ENCODE assay signal across 26 cellular contexts in genomic region chr1:94120983-94121382, GRCh38. TPM values are rescaled to one million over a fixed set of nuclear protein-coding genes. Genes with fewer than 3 reads are reported as not detected.
DNase-seq lines count a peak whose midpoint lies in the region; FAIRE-seq and TF ChIP-seq lines count a peak whose summit lies in the region.
"Had no signal": no experiment of that assay in that cellular context is flagged by ENCODE, and none has a peak within 500 bp of the region (broad histone marks: within the 10 kb centered on the region; RNA-seq: fewer than 3 reads in every experiment).

TSS of gene ABCA4 (minus strand) at chr1:94121148. CDS start at chr1:94121045, 103 bp downstream.

- no peaks in the 10 kb centered on the region for H3K27me3 ChIP-seq in endodermal cell (ENCODE audit: control insufficient read depth, insufficient read depth, low read length, poor library complexity, severe bottlenecking)
- H3K27me3 ChIP-seq in neural progenitor cell, result no peaks in the 10 kb centered on the region
- H3K27me3 ChIP-seq: BE2C, breast epithelium had no signal

- no peaks in the 10 kb centered on the region for H3K79me2 ChIP-seq in neural progenitor cell (ENCODE audit: low read depth)

- H2AFZ ChIP-seq in neural progenitor cell (replicated peaks), result peak within 1 kb of the TSS; percentile 1

- no peak within 1 kb of the TSS for H3K9ac ChIP-seq in endodermal cell (ENCODE audit: extremely low read depth, low read length, poor library complexity, severe bottlenecking)
- no peak within 1 kb of the TSS for H3K9ac ChIP-seq in neural progenitor cell

- H3K9me3 ChIP-seq in endodermal cell (ENCODE audit: control insufficient read depth, low read length) (no peaks in the 10 kb centered on the region), neural progenitor cell (ENCODE audit: low read depth) (no peaks in the 10 kb centered on the region)
- H3K9me3 ChIP-seq: BE2C, breast epithelium, thoracic aorta had no signal

- TF ChIP-seq CTCF in D721Med (IDR thresholded peaks at IDR 0.05; ENCODE audit: insufficient read depth, missing control alignments) (no peak), endodermal cell (conservative IDR thresholded peaks at IDR 0.05) (no peak), neural progenitor cell (IDR thresholded peaks at IDR 0.05) (no peak)

- H3K4me1 Mint-ChIP-seq in endodermal cell (peaks cover 60% of the 10 kb centered on the region), neural progenitor cell (peaks cover 57% of the 10 kb centered on the region), immature natural killer cell (no peaks in the 10 kb centered on the region)
- H3K4me1 Mint-ChIP-seq: naive thymus-derived CD4-positive, alpha-beta T cell had no signal

- H3K4me3 Mint-ChIP-seq in endodermal cell (peak within 1 kb of the TSS; percentile 3), neural progenitor cell (peak within 1 kb of the TSS; percentile 66), immature natural killer cell (no peak within 1 kb of the TSS)
- H3K4me3 Mint-ChIP-seq: CD8-positive, alpha-beta T cell; naive thymus-derived CD4-positive, alpha-beta T cell; stimulated activated naive CD8-positive, alpha-beta T cell treated with anti-CD3 and anti-CD28 coated beads, Interleukin-15, Interleukin-2, amounts not matched to agents 100 ng/mL and 50 ng/mL, for 24 hours had no signal

- H3K27ac ChIP-seq in endodermal cell (ENCODE audit: low read depth, low read length) (no peak within 1 kb of the TSS), neural progenitor cell (no peak within 1 kb of the TSS)
- H3K27ac ChIP-seq: breast epithelium, thoracic aorta had no signal

- H3K4me1 ChIP-seq in endodermal cell (ENCODE audit: control insufficient read depth, insufficient read depth, low read length) (peaks cover 53% of the 10 kb centered on the region), neural progenitor cell (peaks cover 44% of the 10 kb centered on the region)

- H3K36me3 ChIP-seq in endodermal cell (ENCODE audit: control insufficient read depth, insufficient read depth, low read length) (no peaks in the 10 kb centered on the region), neural progenitor cell (no peaks in the 10 kb centered on the region)
- H3K36me3 ChIP-seq: BE2C, breast epithelium, thoracic aorta had no signal

- DNase-seq in D721Med (ENCODE audit: insufficient read length, low spot score) (peak; percentile 60), NCI-H82 treated with DMSO at 0.1 percent for 48 hours (lab: John Stamatoyannopoulos, UW; ENCODE audit: unreplicated experiment) (peak; percentile 91), endodermal cell (peak; percentile 45), neural progenitor cell (ENCODE audit: low spot score) (peak; percentile 63), SIG-M5 (lab: John Stamatoyannopoulos, UW) (no peak), AML-193 (lab: John Stamatoyannopoulos, UW) (no peak), immature natural killer cell (no peak)
- DNase-seq in activated CD4-positive, CD25-positive, alpha-beta regulatory T cell treated with anti-CD3 and anti-CD28 coated beads, Interleukin-2, amount 50 U/mL, for 72 hours, result no peak
- DNase-seq: activated CD4-positive, alpha-beta T cell treated with anti-CD3 and anti-CD28 coated beads for 4 hours; activated T-cell treated with anti-CD3 and anti-CD28 coated beads for 4 hours; amygdala; BE2C; H9; Karpas-422; midbrain; naive thymus-derived CD4-positive, alpha-beta T cell; NCI-H2029; Right ventricle myocardium superior; small intestine had no signal

- H3K9me3 Mint-ChIP-seq in endodermal cell, result no peaks in the 10 kb centered on the region
- peaks cover 6% of the 10 kb centered on the region for H3K9me3 Mint-ChIP-seq in neural progenitor cell
- H3K9me3 Mint-ChIP-seq in immature natural killer cell, result no peaks in the 10 kb centered on the region
- H3K9me3 Mint-ChIP-seq: activated naive CD4-positive, alpha-beta T cell treated with anti-CD3 and anti-CD28 coated beads, Interleukin-2, amount 50 U/mL, for 72 hours; CD8-positive, alpha-beta T cell; H9; stimulated activated naive CD8-positive, alpha-beta T cell treated with anti-CD3 and anti-CD28 coated beads, Interleukin-15, Interleukin-2, amounts not matched to agents 100 ng/mL and 50 ng/mL, for 24 hours had no signal

- H4K20me1 ChIP-seq in neural progenitor cell (ENCODE audit: low read depth), result no peaks in the 10 kb centered on the region

- peaks cover 14% of the 10 kb centered on the region for H3F3A ChIP-seq in neural progenitor cell (ENCODE audit: low read depth)

- no peaks in the 10 kb centered on the region for H3K36me3 Mint-ChIP-seq in endodermal cell (ENCODE audit: low read depth)
- H3K36me3 Mint-ChIP-seq in neural progenitor cell, result no peaks in the 10 kb centered on the region
- no peaks in the 10 kb centered on the region for H3K36me3 Mint-ChIP-seq in immature natural killer cell
- H3K36me3 Mint-ChIP-seq: activated naive CD4-positive, alpha-beta T cell treated with anti-CD3 and anti-CD28 coated beads, Interleukin-2, amount 50 U/mL, for 72 hours; CD8-positive, alpha-beta T cell; naive thymus-derived CD4-positive, alpha-beta T cell had no signal

- no peak within 1 kb of the TSS for H3K27ac Mint-ChIP-seq in endodermal cell
- no peak within 1 kb of the TSS for H3K27ac Mint-ChIP-seq in neural progenitor cell
- H3K27ac Mint-ChIP-seq in immature natural killer cell, result no peak within 1 kb of the TSS
- H3K27ac Mint-ChIP-seq: CD8-positive, alpha-beta T cell; H9; naive thymus-derived CD4-positive, alpha-beta T cell; stimulated activated naive CD8-positive, alpha-beta T cell treated with anti-CD3 and anti-CD28 coated beads, Interleukin-15, Interleukin-2, amounts not matched to agents 100 ng/mL and 50 ng/mL, for 24 hours had no signal

- H3K4me2 ChIP-seq in neural progenitor cell, result peak within 1 kb of the TSS; percentile 54

- FAIRE-seq in D721Med (lab: Jason Lieb, UNC), result no peak
- FAIRE-seq: GM12892, small intestine had no signal

- H3K4me3 ChIP-seq in endodermal cell (ENCODE audit: low read length), result peak within 1 kb of the TSS; percentile 44
- no peak within 1 kb of the TSS for H3K4me3 ChIP-seq in neural progenitor cell
- H3K4me3 ChIP-seq: breast epithelium, thoracic aorta had no signal

- WGBS in endodermal cell (ENCODE audit: insufficient coverage in 1 of 2, insufficient read length in 1 of 2), 2 experiments, result 89 to 94% methylated on average over 5 to 9 of the region's 9 CpGs

- no peaks in the 10 kb centered on the region for H3K27me3 Mint-ChIP-seq in endodermal cell (ENCODE audit: insufficient read depth)
- peaks cover 14% of the 10 kb centered on the region for H3K27me3 Mint-ChIP-seq in neural progenitor cell (ENCODE audit: insufficient read depth, low read depth)
- peaks cover 0 to 8% (median 4%) of the 10 kb centered on the region in 3 donors for H3K27me3 Mint-ChIP-seq in immature natural killer cell (ENCODE audit: low read depth in 3 of 3)
- H3K27me3 Mint-ChIP-seq: stimulated activated naive CD8-positive, alpha-beta T cell treated with anti-CD3 and anti-CD28 coated beads, Interleukin-15, Interleukin-2, amounts not matched to agents 100 ng/mL and 50 ng/mL, for 24 hours had no signal

RNA-seq across cellular contexts. Expression of gene ABCA4, which starts in this region (rescaled TPM):
- 1 to 10 TPM; 1.6 to 1.7 TPM for total RNA-seq in endodermal cell
- 0.61 TPM for polyA plus RNA-seq in endodermal cell (2013, experiment 1 of 2)
- polyA plus RNA-seq in endodermal cell (2013, experiment 2 of 2), result 0.54 TPM
- 0.87 and 1.2 TPM in 2 replicates for total RNA-seq in neural progenitor cell (ENCODE audit: low replicate concordance)
- under 1 TPM in 1 of 3 donors, not detected in 2; 0.08 TPM for polyA plus RNA-seq in immature natural killer cell
- total RNA-seq: activated naive CD4-positive, alpha-beta T cell treated with anti-CD3 and anti-CD28 coated beads, Interleukin-2, amount 50 U/mL, for 72 hours; CD8-positive, alpha-beta T cell; H9; naive thymus-derived CD4-positive, alpha-beta T cell; T-helper 2 cell treated with Interferon-gamma antibody and Interleukin-4, amounts not matched to agents 100 ng/mL and 5 ng/mL, for 36 hours had no signal
- polyA plus RNA-seq: naive thymus-derived CD4-positive, alpha-beta T cell had no signal

Comparison
In these comparisons a context has a peak if more than half of its experiments do, and no peak if none do; other contexts are left out.
1. DNase-seq: peak in D721Med (single experiment), NCI-H82 treated with DMSO at 0.1 percent for 48 hours (single experiment), endodermal cell (single experiment) and neural progenitor cell (single experiment); none in activated CD4-positive, CD25-positive, alpha-beta regulatory T cell treated with anti-CD3 and anti-CD28 coated beads, Interleukin-2, amount 50 U/mL, for 72 hours (single experiment), SIG-M5 (single experiment), AML-193 (0 of 2) and immature natural killer cell (0 of 3).
2. H3K4me3 Mint-ChIP-seq: peak in endodermal cell (single experiment) and neural progenitor cell (single experiment); none in immature natural killer cell (0 of 5).